Comparison of ENCODE assay signal across 16 cellular contexts in the genomic region with DNA sequence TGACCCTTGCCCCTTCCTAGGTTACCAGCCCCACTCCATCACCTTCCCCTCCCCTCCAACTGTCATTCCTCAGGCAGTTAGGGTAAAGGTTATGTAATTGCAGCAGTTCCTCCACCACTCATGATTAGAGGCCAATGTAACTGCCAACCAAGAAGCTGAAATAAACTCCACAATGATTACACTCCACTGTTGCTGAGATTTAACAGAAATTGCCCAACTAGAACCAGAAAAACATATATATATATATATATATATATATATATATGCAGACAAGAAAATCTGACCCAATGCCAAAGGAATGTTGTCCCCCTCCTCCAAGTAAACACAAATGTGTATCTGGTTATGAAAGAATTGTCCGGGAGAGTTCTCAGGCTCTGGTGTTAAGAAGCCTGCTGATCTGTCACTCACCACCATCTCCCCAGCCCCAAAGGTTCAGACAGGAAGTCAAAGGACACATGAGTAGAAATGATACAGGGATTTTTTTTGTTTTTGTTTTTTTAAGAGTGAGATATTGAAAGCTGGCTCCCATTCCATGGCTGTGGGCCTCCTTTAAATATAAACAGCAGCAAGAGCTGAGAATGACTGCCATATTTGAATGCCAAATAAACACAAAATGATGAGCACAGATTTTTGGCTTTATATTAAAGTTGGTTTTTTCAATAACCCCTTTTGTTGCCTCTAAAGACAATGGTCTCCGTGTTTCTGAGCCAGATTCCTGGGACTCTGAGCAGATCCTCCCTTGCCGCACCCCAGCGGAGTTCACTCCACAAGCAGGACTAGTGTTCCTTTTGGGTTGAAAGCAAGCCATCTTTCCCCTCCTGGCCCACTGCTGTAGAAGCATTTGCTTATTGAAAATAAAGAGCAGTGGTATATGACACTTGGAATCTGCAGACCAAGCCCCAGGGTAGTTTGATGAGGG.
DNase-seq lines count a peak whose midpoint lies in the region; FAIRE-seq and TF ChIP-seq lines count a peak whose summit lies in the region.
"Had no signal": no experiment of that assay in that cellular context is flagged by ENCODE, and none has a peak within 500 bp of the region (broad histone marks: within the 10 kb centered on the region; RNA-seq: fewer than 3 reads in every experiment).

No MANE protein-coding gene starts in this region.

- H3K27ac ChIP-seq in layer of hippocampus (ENCODE audit: low read depth, low read length) = peak overlapping the region; percentile 52
- peak overlapping the region; percentile 65 for H3K27ac ChIP-seq in smooth muscle cell (ENCODE audit: low read depth)
- no peak overlapping the region for H3K27ac ChIP-seq in testis
- H3K27ac ChIP-seq: right lobe of liver, vagina had no signal

- TF ChIP-seq CTCF in smooth muscle cell (IDR thresholded peaks at IDR 0.05; ENCODE audit: borderline replicate concordance, insufficient read depth, poor library complexity, severe bottlenecking) = no peak
- no peak for TF ChIP-seq CTCF in testis (IDR thresholded peaks at IDR 0.05)

- peaks cover 7% of the 10 kb centered on the region for H3F3A ChIP-seq in smooth muscle cell (ENCODE audit: low read depth)

- H3K4me1 ChIP-seq in smooth muscle cell (ENCODE audit: low read depth) (peaks cover 9% of the 10 kb centered on the region), testis (no peaks in the 10 kb centered on the region)
- H3K4me1 ChIP-seq: right lobe of liver, vagina had no signal

- H3K36me3 ChIP-seq in smooth muscle cell (ENCODE audit: low read depth) (no peaks in the 10 kb centered on the region), testis (ENCODE audit: low read depth, missing control alignments) (no peaks in the 10 kb centered on the region)
- H3K36me3 ChIP-seq: right lobe of liver, vagina had no signal

- H3K79me2 ChIP-seq in smooth muscle cell (ENCODE audit: low read depth) = no peaks in the 10 kb centered on the region

- DNase-seq in HTR-8/SVneo (ENCODE audit: insufficient read length, low spot score) = peak; percentile 11
- DNase-seq in brain pericyte (ENCODE audit: low read depth, low spot score) = peak; percentile 12
- DNase-seq in smooth muscle cell (lab: John Stamatoyannopoulos, UW; ENCODE audit: unreplicated experiment) = no peak
- no peak for DNase-seq in NCI-H187 treated with DMSO at 0.1 percent for 48 hours (lab: John Stamatoyannopoulos, UW)
- no peak for DNase-seq in HUDEP-2 (lab: John Stamatoyannopoulos, UW; ENCODE audit: unreplicated experiment in 76 of 76)
- DNase-seq in testis = no peak
- no peak for DNase-seq in DMS79 (lab: John Stamatoyannopoulos, UW)
- DNase-seq: activated B cell treated with CpG ODN at 0.5 μM for 24 hours; CD8-positive, alpha-beta memory T cell; HFFc6; NCI-H1092 treated with DMSO at 0.1 percent for 48 hours; NCI-H526; right lobe of liver; SHP77 had no signal

- H3K9me3 ChIP-seq in smooth muscle cell (replicated peaks; ENCODE audit: low read depth) (no peaks in the 10 kb centered on the region), testis (no peaks in the 10 kb centered on the region)
- H3K9me3 ChIP-seq: right lobe of liver, vagina had no signal

- H3K9ac ChIP-seq in smooth muscle cell (ENCODE audit: low read depth) = no peak overlapping the region

- no peak for FAIRE-seq in HTR-8/SVneo (lab: Jason Lieb, UNC)

- intact Hi-C loops in testis (cut with DNase I; ENCODE audit: low total_unique reads) = no loop called here

- H3K4me3 ChIP-seq in smooth muscle cell (no peak overlapping the region), testis (no peak overlapping the region)
- H3K4me3 ChIP-seq: right lobe of liver, vagina had no signal

- 71% methylated on average over 4 of the region's 4 CpGs for WGBS in smooth muscle cell (ENCODE audit: low lambda C conversion rate)
- 71 to 81% methylated on average over 4 of the region's 4 CpGs for WGBS in testis, 2 donors

- peak overlapping the region; percentile 75 for H2AFZ ChIP-seq in smooth muscle cell (ENCODE audit: low read depth)

- H4K20me1 ChIP-seq in smooth muscle cell (ENCODE audit: low read depth) = no peaks in the 10 kb centered on the region

- H3K27me3 ChIP-seq in layer of hippocampus (ENCODE audit: control insufficient read depth, insufficient read depth, low read length) (no peaks in the 10 kb centered on the region), smooth muscle cell (ENCODE audit: low read depth) (no peaks in the 10 kb centered on the region), testis (no peaks in the 10 kb centered on the region)
- H3K27me3 ChIP-seq: right lobe of liver, vagina had no signal

- no peak for TF ChIP-seq POLR2A in testis (IDR thresholded peaks at IDR 0.05)

- H3K4me2 ChIP-seq in smooth muscle cell = peak overlapping the region; percentile 42

Comparison
In these comparisons a context has a peak if more than half of its experiments do, and no peak if none do; other contexts are left out.
1. DNase-seq: peak in HTR-8/SVneo (single experiment) and brain pericyte (single experiment); none in smooth muscle cell (single experiment), NCI-H187 treated with DMSO at 0.1 percent for 48 hours (single experiment), HUDEP-2 (0 of 76), testis (single experiment) and DMS79 (single experiment).
2. H3K27ac ChIP-seq: peak in layer of hippocampus (single experiment) and smooth muscle cell (single experiment); none in testis (0 of 2).